In genomic region chr22:33274214-33274828, GRCh38 we compare ENCODE assay signal across 1 cellular context.
TF ChIP-seq lines count a peak whose summit lies in the region.

No MANE protein-coding gene starts in this region.

TF ChIP-seq in GM12878, 131 proteins besides CTCF, POLR2A, EP300 and RAD21 (continued from another document):
- TF ChIP-seq ZNF687 (IDR thresholded peaks at IDR 0.05) (peak; percentile 38; the same call in 1 of the 2 replicates), GABPA (IDR thresholded peaks at IDR 0.05; ENCODE audit: low read depth) (no peak), MXI1 (IDR thresholded peaks at IDR 0.05; ENCODE audit: low read depth, low read length) (no peak), JUNB (IDR thresholded peaks at IDR 0.05) (no peak), IKZF2 (IDR thresholded peaks at IDR 0.05) (no peak), IRF4 (IDR thresholded peaks at IDR 0.05; ENCODE audit: low read depth, low read length) (no peak), CHD1 (IDR thresholded peaks at IDR 0.05; ENCODE audit: low read depth, low read length) (no peak), ESRRA (IDR thresholded peaks at IDR 0.05; ENCODE audit: low read length) (no peak), SMARCA5 (IDR thresholded peaks at IDR 0.05) (0 out of 2 replicates have a peak, but pooled peaks have one; percentile 54), SMAD5 (IDR thresholded peaks at IDR 0.05; ENCODE audit: low read depth) (no peak), PML (IDR thresholded peaks at IDR 0.05; ENCODE audit: low read length) (no peak), RBBP5 (conservative IDR thresholded peaks at IDR 0.05) (no peak), POLR2AphosphoS5 (IDR thresholded peaks at IDR 0.05; ENCODE audit: low read length) (no peak), ZNF207 (IDR thresholded peaks at IDR 0.05; ENCODE audit: borderline replicate concordance) (no peak)
